In genomic region chr19:49556412-49557398, GRCh38 we compare ENCODE assay signal across 12 cellular contexts. TPM values are rescaled to one million over a fixed set of nuclear protein-coding genes. Genes with fewer than 3 reads are reported as not detected.
DNase-seq lines count a peak whose midpoint lies in the region; ATAC-seq and TF ChIP-seq lines count a peak whose summit lies in the region.
"Had no signal": no experiment of that assay in that cellular context is flagged by ENCODE, and none has a peak within 500 bp of the region (broad histone marks: within the 10 kb centered on the region; RNA-seq: fewer than 3 reads in every experiment).

No MANE protein-coding gene starts in this region.

- H3K27me3 ChIP-seq in colonic mucosa (no peaks in the 10 kb centered on the region), hepatocyte (no peaks in the 10 kb centered on the region)
- H3K27me3 ChIP-seq in naive thymus-derived CD4-positive, alpha-beta T cell (ENCODE audit: control insufficient read depth in 2 of 2, insufficient read depth in 2 of 2, low read length in 2 of 2): no peaks in the 10 kb centered on the region
- H3K27me3 ChIP-seq: vagina had no signal

- CTCF ChIA-PET in naive thymus-derived CD4-positive, alpha-beta T cell (lab: Charles Lee): interaction anchor here (0.6 to 11.3 kb wide), 6 partner anchors 6 to 118 kb away, joined by 3 to 151 read pairs (median 16); no protein-coding TSS in a partner anchor

- peak overlapping the region; percentile 89 to 99 (median 97) for H3K27ac Mint-ChIP-seq in naive thymus-derived CD4-positive, alpha-beta T cell

- peaks cover 54 to 80% (median 70%) of the 10 kb centered on the region in 7 donors for H3K4me1 Mint-ChIP-seq in naive thymus-derived CD4-positive, alpha-beta T cell
- H3K4me1 Mint-ChIP-seq: nephron had no signal

- intact Hi-C loops in colonic mucosa (cut with DNase I): no loop called here
- intact Hi-C loops in naive thymus-derived CD4-positive, alpha-beta T cell (cut with micrococcal nuclease): loop anchor here (1.0 kb wide), 2 partner anchors 9 to 23 kb away; no protein-coding TSS in a partner anchor

- H3K9me2 ChIP-seq in hepatocyte (replicated peaks; ENCODE audit: insufficient read depth): no peaks in the 10 kb centered on the region

- H2AFZ ChIP-seq in hepatocyte: no peak overlapping the region

- H4K20me1 ChIP-seq in hepatocyte (ENCODE audit: insufficient read depth, poor library complexity, severe bottlenecking): no peaks in the 10 kb centered on the region

- DNase-seq in ELF-1 (ENCODE audit: low read depth, low spot score) (peak; percentile 71), T-helper 22 cell (ENCODE audit: low read depth) (peak; percentile 41), colonic mucosa (no peak), hepatocyte (ENCODE audit: low spot score) (no peak), NCI-H345 (lab: John Stamatoyannopoulos, UW) (no peak)
- peak in 4 of 9 donors; percentile 36 to 67 (median 48) for DNase-seq in naive thymus-derived CD4-positive, alpha-beta T cell
- DNase-seq: GOT3, NCI-H1694 had no signal

- H3K27ac ChIP-seq in colonic mucosa (peak overlapping the region; percentile 17), hepatocyte (no peak overlapping the region)
- H3K27ac ChIP-seq in naive thymus-derived CD4-positive, alpha-beta T cell (ENCODE audit: low read depth, low read length): peak overlapping the region; percentile 88

- 89% methylated on average over 56 of the region's 66 CpGs for WGBS in hepatocyte (ENCODE audit: low lambda C conversion rate, missing lambda C conversion rate)

- peak; percentile 3 for ATAC-seq in naive thymus-derived CD4-positive, alpha-beta T cell
- ATAC-seq in HG03045 (IDR thresholded peaks at IDR 0.05; ENCODE audit: unreplicated experiment) (no peak), GM18511 (IDR thresholded peaks at IDR 0.05; ENCODE audit: unreplicated experiment) (no peak)

- H3K4me3 Mint-ChIP-seq in naive thymus-derived CD4-positive, alpha-beta T cell: peak overlapping the region; percentile 83 to 99 (median 94)
- H3K4me3 Mint-ChIP-seq: nephron had no signal

- H3K36me3 Mint-ChIP-seq in naive thymus-derived CD4-positive, alpha-beta T cell: peaks cover 10 to 66% (median 41%) of the 10 kb centered on the region in 5 donors

- no peak overlapping the region for H3K9ac ChIP-seq in colonic mucosa (ENCODE audit: low read depth in 2 of 2, low read length in 2 of 2)

- H3K9me3 Mint-ChIP-seq in naive thymus-derived CD4-positive, alpha-beta T cell: peaks cover 0 to 2% (median 0%) of the 10 kb centered on the region in 11 donors
- H3K9me3 Mint-ChIP-seq: nephron had no signal

- H3K36me3 ChIP-seq in colonic mucosa (no peaks in the 10 kb centered on the region), hepatocyte (replicated peaks; ENCODE audit: insufficient read depth, low read depth) (no peaks in the 10 kb centered on the region)
- peaks cover 8 to 49% (median 14%) of the 10 kb centered on the region in 3 experiments for H3K36me3 ChIP-seq in naive thymus-derived CD4-positive, alpha-beta T cell (ENCODE audit: control insufficient read depth in 2 of 3, insufficient read depth in 3 of 3, low read length in 3 of 3)

- POLR2A ChIA-PET in naive thymus-derived CD4-positive, alpha-beta T cell (lab: Charles Lee): interaction anchor here (0.8 to 21.0 kb wide), 7 partner anchors 5 to 69 kb away, joined by 3 to 687 read pairs (median 3); partner anchors contain the start of gene RPL13A

- no peak overlapping the region for H3K4me3 ChIP-seq in colonic mucosa
- H3K4me3 ChIP-seq in naive thymus-derived CD4-positive, alpha-beta T cell (ENCODE audit: low read length): peak overlapping the region; percentile 55
- no peak overlapping the region for H3K4me3 ChIP-seq in hepatocyte
- H3K4me3 ChIP-seq: vagina had no signal

- no peaks in the 10 kb centered on the region for H3K9me3 ChIP-seq in colonic mucosa
- no peaks in the 10 kb centered on the region for H3K9me3 ChIP-seq in naive thymus-derived CD4-positive, alpha-beta T cell (ENCODE audit: control insufficient read depth in 2 of 3, low read length in 3 of 3)
- no peaks in the 10 kb centered on the region for H3K9me3 ChIP-seq in hepatocyte (ENCODE audit: low read depth)
- H3K9me3 ChIP-seq: vagina had no signal

- no peak for TF ChIP-seq CTCF in colonic mucosa (IDR thresholded peaks at IDR 0.05)
- TF ChIP-seq CTCF in hepatocyte (IDR thresholded peaks at IDR 0.05; ENCODE audit: poor library complexity): no peak

- no peak overlapping the region for H3K4me2 ChIP-seq in hepatocyte

- H3K79me2 ChIP-seq in hepatocyte: peaks cover 10% of the 10 kb centered on the region

- no peaks in the 10 kb centered on the region for H3K27me3 Mint-ChIP-seq in naive thymus-derived CD4-positive, alpha-beta T cell

- H3K4me1 ChIP-seq in colonic mucosa: peaks cover 22% of the 10 kb centered on the region
- peaks cover 62 to 71% of the 10 kb centered on the region in 2 donors for H3K4me1 ChIP-seq in naive thymus-derived CD4-positive, alpha-beta T cell (ENCODE audit: control insufficient read depth in 2 of 2, insufficient read depth in 2 of 2, low read length in 2 of 2)
- peaks cover 3% of the 10 kb centered on the region for H3K4me1 ChIP-seq in hepatocyte (ENCODE audit: insufficient read depth)

RNA-seq across cellular contexts. Expression of gene NOSIP, which starts 23.7 kb away (rescaled TPM):
- total RNA-seq in colonic mucosa (10 to 100 TPM; 63.2 to 91.2 TPM), hepatocyte (43.4 and 52.8 TPM in 2 replicates)
- 100 to 1,000 TPM; 222 to 267 (median 228) TPM for total RNA-seq in naive thymus-derived CD4-positive, alpha-beta T cell
- 1,000 to 10,000 TPM in 1 of 2 donors, 100 to 1,000 TPM in 1; 933 to 1,232 TPM for polyA plus RNA-seq in naive thymus-derived CD4-positive, alpha-beta T cell
- 92.4 and 93.9 TPM in 2 replicates for polyA plus RNA-seq in hepatocyte

RNA-seq across cellular contexts. Expression of gene PRRG2, which starts 24.4 kb away (rescaled TPM):
- total RNA-seq in colonic mucosa (10 to 100 TPM; 16.2 to 20.2 TPM), hepatocyte (6.0 and 10.2 TPM in 2 replicates)
- total RNA-seq in naive thymus-derived CD4-positive, alpha-beta T cell: 1 to 10 TPM in 2 of 5 experiments, under 1 TPM in 3; 0.44 to 2.9 (median 0.58) TPM
- polyA plus RNA-seq in naive thymus-derived CD4-positive, alpha-beta T cell: under 1 TPM in 1 of 2 donors, not detected in 1; 0.30 TPM
- 4.0 and 4.3 TPM in 2 replicates for polyA plus RNA-seq in hepatocyte

RNA-seq across cellular contexts. Expression of gene RCN3, which starts 28.9 kb away (rescaled TPM):
- total RNA-seq in colonic mucosa (10 to 100 TPM; 16.9 to 55.1 TPM), hepatocyte (20.5 and 25.8 TPM in 2 replicates)
- total RNA-seq in naive thymus-derived CD4-positive, alpha-beta T cell: 10 to 100 TPM in 1 of 5 experiments, 1 to 10 TPM in 4; 1.9 to 14.5 (median 3.5) TPM
- 10 to 100 TPM in 1 of 2 donors, 1 to 10 TPM in 1; 6.9 to 12.3 TPM for polyA plus RNA-seq in naive thymus-derived CD4-positive, alpha-beta T cell
- polyA plus RNA-seq in hepatocyte: 81.4 and 85.4 TPM in 2 replicates

RNA-seq across cellular contexts. Expression of gene PRR12, which starts 34.3 kb away (rescaled TPM):
- total RNA-seq in colonic mucosa: 10 to 100 TPM; 17.5 to 33.1 TPM
- total RNA-seq in naive thymus-derived CD4-positive, alpha-beta T cell: 10 to 100 TPM; 45.6 to 69.4 (median 60.0) TPM
- polyA plus RNA-seq in naive thymus-derived CD4-positive, alpha-beta T cell: under 1 TPM; 0.25 to 0.74 TPM
- total RNA-seq in hepatocyte: 2.1 and 3.7 TPM in 2 replicates
- 2.7 and 3.0 TPM in 2 replicates for polyA plus RNA-seq in hepatocyte

RNA-seq across cellular contexts. Expression of gene FCGRT, which starts 44.2 kb away (rescaled TPM):
- total RNA-seq in colonic mucosa (100 to 1,000 TPM; 285 to 621 TPM), hepatocyte (313 and 321 TPM in 2 replicates)
- total RNA-seq in naive thymus-derived CD4-positive, alpha-beta T cell: 100 to 1,000 TPM in 1 of 5 experiments, 10 to 100 TPM in 3, 1 to 10 TPM in 1; 8.2 to 177 (median 47.5) TPM
- polyA plus RNA-seq in naive thymus-derived CD4-positive, alpha-beta T cell: 100 to 1,000 TPM; 117 to 129 TPM
- 509 and 519 TPM in 2 replicates for polyA plus RNA-seq in hepatocyte

Comparison
In these comparisons a context has a peak if more than half of its experiments do, and no peak if none do; other contexts are left out.
1. DNase-seq: peak in ELF-1 (single experiment) and T-helper 22 cell (single experiment); none in colonic mucosa (single experiment), hepatocyte (single experiment) and NCI-H345 (single experiment).